ENCODE assay signal across 23 cellular contexts in the genomic region with DNA sequence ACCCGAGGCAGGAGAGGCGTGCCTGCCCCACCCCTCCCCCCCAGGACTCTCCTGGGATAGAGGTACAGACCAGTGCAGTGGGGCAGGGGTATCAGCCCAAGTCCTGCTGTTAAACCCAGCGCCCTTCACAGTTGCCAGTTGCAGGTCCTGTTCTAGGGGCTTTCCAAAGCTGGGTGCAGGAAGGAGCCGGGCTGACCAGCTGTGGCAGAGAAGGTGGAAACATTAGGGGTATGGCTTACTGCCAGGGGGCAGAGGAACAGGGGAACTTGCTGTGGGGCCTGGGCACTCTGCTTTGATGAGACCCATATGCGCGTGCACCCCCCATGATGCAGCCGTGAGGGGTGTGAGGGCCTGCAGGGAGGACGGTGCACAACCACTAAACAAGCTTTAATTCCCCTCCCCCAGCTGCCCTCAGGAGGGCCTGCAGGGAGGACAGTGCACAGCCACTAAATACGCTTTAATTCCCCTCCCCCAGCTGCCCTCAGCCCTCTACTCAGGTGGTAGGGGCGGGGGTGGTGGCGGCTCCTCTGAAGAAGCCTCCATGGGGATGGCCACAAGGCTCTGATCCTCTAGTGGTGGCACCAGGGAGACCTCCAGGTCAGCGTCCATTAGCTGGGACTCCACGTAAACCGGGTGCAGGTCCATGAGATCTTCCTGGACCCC. TPM values are rescaled to one million over a fixed set of nuclear protein-coding genes. Genes with fewer than 3 reads are reported as not detected.
"Had no signal": no experiment of that assay in that cellular context is flagged by ENCODE, and none has a peak within 500 bp of the region (broad histone marks: within the 10 kb centered on the region; RNA-seq: fewer than 3 reads in every experiment).

No MANE protein-coding gene starts in this region.

- H3K4me3 ChIP-seq: body of pancreas, ovary, right lobe of liver, smooth muscle cell had no signal

- H3K4me2 ChIP-seq: smooth muscle cell had no signal

- H3K36me3 ChIP-seq: ovary, right lobe of liver, stomach had no signal

- H3K9me3 ChIP-seq: body of pancreas, ovary, right lobe of liver, stomach, testis had no signal

- H3K27me3 ChIP-seq: body of pancreas, testis had no signal

- H3K27ac ChIP-seq: body of pancreas, epithelial cell of prostate, ovary, right lobe of liver, testis had no signal

- ATAC-seq: activated CD8-positive, alpha-beta memory T cell treated with anti-CD3 and anti-CD28 coated beads, Interleukin-2, amount 10 ng/mL, durations not matched to agents 7 days and 5 days; body of pancreas; left ventricle myocardium superior; right lobe of liver had no signal

- DNase-seq: activated B cell treated with CpG ODN at 0.5 μM for 24 hours; activated CD4-positive, alpha-beta memory T cell treated with anti-CD3 and anti-CD28 coated beads, Interleukin-2, amount 10 ng/mL, durations not matched to agents 7 days and 5 days; activated CD4-positive, alpha-beta T cell treated with anti-CD3 and anti-CD28 coated beads for 4 hours; activated CD8-positive, alpha-beta memory T cell treated with anti-CD3 and anti-CD28 coated beads, Interleukin-2, amount 10 ng/mL, durations not matched to agents 7 days and 5 days; activated naive CD4-positive, alpha-beta T cell treated with anti-CD3 and anti-CD28 coated beads for 36 hours; activated T-cell treated with anti-CD3 and anti-CD28 coated beads, Interleukin-2, amount 50 U/mL, for 1 hour; caudate nucleus; dorsolateral prefrontal cortex; foreskin fibroblast; left ventricle myocardium superior; ovary; right lobe of liver; stimulated activated CD4-positive, alpha-beta T cell treated with anti-CD3 and anti-CD28 coated beads, Interleukin-4, amount 100 ng/mL, for 1 hour; testis had no signal

RNA-seq across cellular contexts. Expression of gene LRRC26, which starts 0.8 kb away (rescaled TPM):
- total RNA-seq: activated CD4-positive, alpha-beta memory T cell treated with anti-CD3 and anti-CD28 coated beads, Interleukin-2, amount 10 ng/mL, durations not matched to agents 7 days and 5 days; activated naive CD4-positive, alpha-beta T cell treated with anti-CD3 and anti-CD28 coated beads for 36 hours; glomerular endothelial cell; left ventricle myocardium superior; smooth muscle cell; ureter had no signal

RNA-seq across cellular contexts. Expression of gene TMEM210, which starts 1.2 kb away (rescaled TPM):
- total RNA-seq: activated B cell treated with CpG ODN at 0.5 μM for 24 hours; activated CD4-positive, alpha-beta memory T cell treated with anti-CD3 and anti-CD28 coated beads, Interleukin-2, amount 10 ng/mL, durations not matched to agents 7 days and 5 days; activated CD8-positive, alpha-beta memory T cell treated with anti-CD3 and anti-CD28 coated beads, Interleukin-2, amount 10 ng/mL, durations not matched to agents 7 days and 5 days; activated naive CD4-positive, alpha-beta T cell treated with anti-CD3 and anti-CD28 coated beads for 36 hours; activated T-helper 2 cell treated with anti-CD3 and anti-CD28 coated beads, Interferon-gamma antibody, Interleukin-2, Interleukin-4, amounts not matched to agents 10 μg/mL and 5 μg/mL and 100 μg/mL, durations not matched to agents 14 hours and 24 hours and 36 hours; body of pancreas; dorsolateral prefrontal cortex; glomerular endothelial cell; left ventricle myocardium superior; mononuclear cell; neural crest cell; ovary; right lobe of liver; smooth muscle cell; stomach; ureter had no signal
